1 cellular context compared by ENCODE assay signal in genomic region chr22:29245626-29246385, GRCh38.
A peak's percentile ranks its signal among the peaks of the same experiment; 100 is the strongest.
TF ChIP-seq lines count a peak whose summit lies in the region.

No MANE protein-coding gene starts in this region.

TF ChIP-seq in HepG2, 621 proteins besides CTCF, POLR2A, EP300 and RAD21 (continued from another document and continues in another):
- TF ChIP-seq THAP9 (CRISPR knock-in tag; IDR thresholded peaks at IDR 0.05; ENCODE audit: borderline replicate concordance) (no peak), CREB1 (IDR thresholded peaks at IDR 0.05) (no peak), CREB1 (CRISPR knock-in tag; IDR thresholded peaks at IDR 0.05) (no peak), ZNF713 (CRISPR knock-in tag; IDR thresholded peaks at IDR 0.05) (no peak), ZBTB49 (CRISPR knock-in tag; IDR thresholded peaks at IDR 0.05; ENCODE audit: borderline replicate concordance) (no peak), CHD4 (IDR thresholded peaks at IDR 0.05; ENCODE audit: borderline replicate concordance, low read length) (peak; percentile 80), YEATS4 (CRISPR knock-in tag; IDR thresholded peaks at IDR 0.05; ENCODE audit: borderline replicate concordance) (no peak), NFE2 (CRISPR knock-in tag; IDR thresholded peaks at IDR 0.05) (no peak), ZBTB39 (CRISPR knock-in tag; IDR thresholded peaks at IDR 0.05) (no peak), GFI1 (CRISPR knock-in tag; IDR thresholded peaks at IDR 0.05; ENCODE audit: borderline replicate concordance) (0 out of 2 replicates have a peak, but pooled peaks have one; percentile 27), ZNF329 (CRISPR knock-in tag; IDR thresholded peaks at IDR 0.05; ENCODE audit: low read depth) (no peak), POGK (CRISPR knock-in tag; conservative IDR thresholded peaks at IDR 0.05) (no peak), ESRRA (CRISPR knock-in tag; IDR thresholded peaks at IDR 0.05; ENCODE audit: low read depth) (no peak), RNF219 (CRISPR knock-in tag; IDR thresholded peaks at IDR 0.05) (0 out of 2 replicates have a peak, but pooled peaks have one; percentile 33), SP5 (CRISPR knock-in tag; IDR thresholded peaks at IDR 0.05; ENCODE audit: borderline replicate concordance, low read depth) (no peak), NFATC3 (CRISPR knock-in tag; IDR thresholded peaks at IDR 0.05) (no peak), UBTF (CRISPR knock-in tag; IDR thresholded peaks at IDR 0.05) (no peak), HNF4G (IDR thresholded peaks at IDR 0.05; ENCODE audit: borderline replicate concordance, low read depth, low read length) (peak; percentile 50; the same call in 1 of the 2 replicates), HNF4G (CRISPR knock-in tag; IDR thresholded peaks at IDR 0.05; ENCODE audit: borderline replicate concordance, low read depth) (no peak), ZNF337 (CRISPR knock-in tag; IDR thresholded peaks at IDR 0.05; ENCODE audit: borderline replicate concordance, low read depth) (no peak), ZNF350 (CRISPR knock-in tag; IDR thresholded peaks at IDR 0.05; ENCODE audit: borderline replicate concordance, low read depth) (no peak), SMC3 (IDR thresholded peaks at IDR 0.05; ENCODE audit: low read length) (peak; percentile 91), ZFP37 (CRISPR knock-in tag; IDR thresholded peaks at IDR 0.05; ENCODE audit: borderline replicate concordance) (no peak), ZNF878 (CRISPR knock-in tag; IDR thresholded peaks at IDR 0.05) (no peak), ZNF20 (CRISPR knock-in tag; IDR thresholded peaks at IDR 0.05) (no peak), ZSCAN31 (CRISPR knock-in tag; IDR thresholded peaks at IDR 0.05; ENCODE audit: low read depth) (no peak), KDM4B (CRISPR knock-in tag; IDR thresholded peaks at IDR 0.05) (no peak), ISL2 (CRISPR knock-in tag; IDR thresholded peaks at IDR 0.05) (0 out of 2 replicates have a peak, but pooled peaks have one; percentile 7), ZNF563 (CRISPR knock-in tag; IDR thresholded peaks at IDR 0.05) (no peak), KDM3A (CRISPR knock-in tag; IDR thresholded peaks at IDR 0.05; ENCODE audit: low read depth) (no peak), MAFF (IDR thresholded peaks at IDR 0.05; ENCODE audit: low read depth, low read length) (no peak), ZXDC (CRISPR knock-in tag; IDR thresholded peaks at IDR 0.05) (no peak), BATF2 (CRISPR knock-in tag; IDR thresholded peaks at IDR 0.05) (no peak), ZBTB21 (CRISPR knock-in tag; IDR thresholded peaks at IDR 0.05) (no peak), ZNF142 (CRISPR knock-in tag; IDR thresholded peaks at IDR 0.05) (0 out of 2 replicates have a peak, but pooled peaks have one; percentile 40)
